In genomic region chr3:14508966-14509795, GRCh38 we compare ENCODE assay signal across 8 cellular contexts. TPM values are rescaled to one million over a fixed set of nuclear protein-coding genes. Genes with fewer than 3 reads are reported as not detected.
DNase-seq lines count a peak whose midpoint lies in the region; ATAC-seq, FAIRE-seq and TF ChIP-seq lines count a peak whose summit lies in the region.

No MANE protein-coding gene starts in this region.

- in situ Hi-C loops in ACHN (cut with HindIII; ENCODE audit: low pct_ligation_motif_present, low pct_unique_long_range_greater_than_20kb, low sequenced_read_pairs) = no loop called here

- no peak for TF ChIP-seq POLR2A in right lobe of liver (IDR thresholded peaks at IDR 0.05)

- TF ChIP-seq CTCF in choroid plexus epithelial cell (conservative IDR thresholded peaks at IDR 0.05; ENCODE audit: low read depth, low read length) (peak; percentile 84), right lobe of liver (IDR thresholded peaks at IDR 0.05) (peak; percentile 63 to 96 (median 92))

- H3K9me3 ChIP-seq in right lobe of liver = no peaks in the 10 kb centered on the region

- FAIRE-seq in GM18507 (lab: Jason Lieb, UNC) = peak; percentile 60

- H3K27me3 ChIP-seq in right lobe of liver = no peaks in the 10 kb centered on the region

- no peaks in the 10 kb centered on the region for H3K4me1 ChIP-seq in right lobe of liver

- H3K4me3 ChIP-seq in choroid plexus epithelial cell (ENCODE audit: low read depth, low read length) (no peak overlapping the region), right lobe of liver (no peak overlapping the region)

- WGBS in right lobe of liver (ENCODE audit: insufficient coverage, low coverage, low lambda C conversion rate, missing lambda C conversion rate) = 0% methylated on average over 2 of the region's 22 CpGs

- intact Hi-C loops in right lobe of liver (cut with DNase I) = no loop called here

- DNase-seq in ACHN (peak; percentile 51), GM18507 (ENCODE audit: extremely low spot score, insufficient read length, low read depth) (peak; percentile 70), NCI-H1105 (lab: John Stamatoyannopoulos, UW) (peak; percentile 11), choroid plexus epithelial cell (ENCODE audit: low read depth) (peak; percentile 29), right lobe of liver (peak; percentile 68 to 72 (median 70))
- peak; percentile 62 to 69 for DNase-seq in activated CD4-positive, alpha-beta T cell treated with anti-CD3 and anti-CD28 coated beads for 4 hours
- peak; percentile 33 for DNase-seq in stimulated activated CD8-positive, alpha-beta memory T cell treated with anti-CD3 and anti-CD28 coated beads, Interleukin-12 subunit alpha, Interleukin-12 subunit beta, amount 100 ng/mL, for 4 hours (ENCODE audit: low read depth)

- no peak overlapping the region for H3K27ac ChIP-seq in right lobe of liver

- ATAC-seq in right lobe of liver = peak; percentile 67 to 83 (median 80)
- no peak for ATAC-seq in GM21619 (IDR thresholded peaks at IDR 0.05; ENCODE audit: unreplicated experiment)

- no peaks in the 10 kb centered on the region for H3K36me3 ChIP-seq in right lobe of liver

RNA-seq across cellular contexts. Expression of gene GRIP2, which starts 31.0 kb away (rescaled TPM):
- total RNA-seq in right lobe of liver = under 1 TPM in 5 of 6 experiments, not detected in 1; 0.04 to 0.44 (median 0.33) TPM

Comparison
In these comparisons a context has a peak if more than half of its experiments do, and no peak if none do; other contexts are left out.
1. DNase-seq: peak in every context shown above with its lines; median percentile 70 in GM18507; 70 in right lobe of liver; 66 in activated CD4-positive, alpha-beta T cell treated with anti-CD3 and anti-CD28 coated beads for 4 hours; 51 in ACHN; 33 in stimulated activated CD8-positive, alpha-beta memory T cell treated with anti-CD3 and anti-CD28 coated beads, Interleukin-12 subunit alpha, Interleukin-12 subunit beta, amount 100 ng/mL, for 4 hours; 29 in choroid plexus epithelial cell; 11 in NCI-H1105.